11 cellular contexts compared by ENCODE assay signal in genomic region chrX:30910124-30910860, GRCh38. TPM values are rescaled to one million over a fixed set of nuclear protein-coding genes. Genes with fewer than 3 reads are reported as not detected.
DNase-seq lines count a peak whose midpoint lies in the region; ATAC-seq and TF ChIP-seq lines count a peak whose summit lies in the region.
"Had no signal": no experiment of that assay in that cellular context is flagged by ENCODE, and none has a peak within 500 bp of the region (broad histone marks: within the 10 kb centered on the region; RNA-seq: fewer than 3 reads in every experiment).

No MANE protein-coding gene starts in this region.

- no peak overlapping the region for H3K9ac ChIP-seq in HUES6 (ENCODE audit: low read length)

- POLR2A ChIA-PET in activated CD4-positive, alpha-beta memory T cell treated with anti-CD3 and anti-CD28 coated beads, Interleukin-2, amount 10 ng/mL, durations not matched to agents 7 days and 5 days (lab: Charles Lee), result interaction anchor here (1.2 to 1.5 kb wide), 2 partner anchors 10 to 21 kb away, joined by 6 to 10 read pairs; partner anchors contain the start of gene TAB3

- H3K4me3 Mint-ChIP-seq in activated CD4-positive, alpha-beta memory T cell treated with anti-CD3 and anti-CD28 coated beads, Interleukin-2, amount 10 ng/mL, durations not matched to agents 7 days and 5 days, result no peak overlapping the region
- no peak overlapping the region for H3K4me3 Mint-ChIP-seq in mesothelial cell of epicardium

- no peaks in the 10 kb centered on the region for H3K27me3 Mint-ChIP-seq in activated CD4-positive, alpha-beta memory T cell treated with anti-CD3 and anti-CD28 coated beads, Interleukin-2, amount 10 ng/mL, durations not matched to agents 7 days and 5 days
- no peaks in the 10 kb centered on the region for H3K27me3 Mint-ChIP-seq in mesothelial cell of epicardium (ENCODE audit: low read depth)

- peaks cover 14% of the 10 kb centered on the region for H3K4me1 ChIP-seq in HUES6 (ENCODE audit: control insufficient read depth, insufficient read depth, low read length)
- H3K4me1 ChIP-seq: breast epithelium, left lung had no signal

- no peak for ATAC-seq in GM18861 (IDR thresholded peaks at IDR 0.05; ENCODE audit: unreplicated experiment)
- ATAC-seq in GM21576 (IDR thresholded peaks at IDR 0.05; ENCODE audit: unreplicated experiment), result no peak
- no peak for ATAC-seq in GM18858 (IDR thresholded peaks at IDR 0.05; ENCODE audit: unreplicated experiment)
- ATAC-seq: left lung, PC-3 had no signal

- H3K27ac Mint-ChIP-seq in activated CD4-positive, alpha-beta memory T cell treated with anti-CD3 and anti-CD28 coated beads, Interleukin-2, amount 10 ng/mL, durations not matched to agents 7 days and 5 days, result peak overlapping the region; percentile 40
- H3K27ac Mint-ChIP-seq in mesothelial cell of epicardium, result peak overlapping the region; percentile 34

- DNase-seq in CMK (ENCODE audit: low read depth) (peak; percentile 88), mesothelial cell of epicardium (ENCODE audit: low spot score in 2 of 2, unreplicated experiment in 2 of 2) (no peak), pons (ENCODE audit: low spot score) (no peak)
- DNase-seq in activated CD4-positive, alpha-beta memory T cell treated with anti-CD3 and anti-CD28 coated beads, Interleukin-2, amount 10 ng/mL, durations not matched to agents 7 days and 5 days, result peak; percentile 17
- DNase-seq: left lung, PC-3 had no signal

- H3K27me3 ChIP-seq in HUES6 (ENCODE audit: control insufficient read depth, insufficient read depth, low read length), result no peaks in the 10 kb centered on the region; the same call in 1 of the 2 replicates
- H3K27me3 ChIP-seq: left lung had no signal

- no peak for TF ChIP-seq CTCF in mesothelial cell of epicardium (IDR thresholded peaks at IDR 0.05; ENCODE audit: unreplicated experiment)

- no peak overlapping the region for H3K4me3 ChIP-seq in HUES6 (ENCODE audit: low read depth, low read length)
- H3K4me3 ChIP-seq: breast epithelium, left lung had no signal

- H3K36me3 ChIP-seq in HUES6 (ENCODE audit: control insufficient read depth, insufficient read depth, low read length), result no peaks in the 10 kb centered on the region
- H3K36me3 ChIP-seq: breast epithelium, left lung had no signal

- peak overlapping the region; percentile 41; the same call in 1 of the 2 replicates for H3K27ac ChIP-seq in HUES6 (ENCODE audit: low read depth, low read length)
- H3K27ac ChIP-seq: breast epithelium, left lung had no signal

- peaks cover 10% of the 10 kb centered on the region for H3K4me1 Mint-ChIP-seq in activated CD4-positive, alpha-beta memory T cell treated with anti-CD3 and anti-CD28 coated beads, Interleukin-2, amount 10 ng/mL, durations not matched to agents 7 days and 5 days
- H3K4me1 Mint-ChIP-seq in mesothelial cell of epicardium, result peaks cover 19% of the 10 kb centered on the region

- CTCF ChIA-PET in activated CD4-positive, alpha-beta memory T cell treated with anti-CD3 and anti-CD28 coated beads, Interleukin-2, amount 10 ng/mL, durations not matched to agents 7 days and 5 days (lab: Charles Lee), result no interaction called here

- no peaks in the 10 kb centered on the region for H3K36me3 Mint-ChIP-seq in activated CD4-positive, alpha-beta memory T cell treated with anti-CD3 and anti-CD28 coated beads, Interleukin-2, amount 10 ng/mL, durations not matched to agents 7 days and 5 days (ENCODE audit: low read depth)
- H3K36me3 Mint-ChIP-seq in mesothelial cell of epicardium, result no peaks in the 10 kb centered on the region

- peaks cover 6% of the 10 kb centered on the region; the same call in 1 of the 2 replicates for H3K9me3 ChIP-seq in HUES6 (ENCODE audit: control insufficient read depth, insufficient read depth, low read depth, low read length)
- H3K9me3 ChIP-seq: breast epithelium, left lung had no signal

- no peaks in the 10 kb centered on the region for H3K9me3 Mint-ChIP-seq in activated CD4-positive, alpha-beta memory T cell treated with anti-CD3 and anti-CD28 coated beads, Interleukin-2, amount 10 ng/mL, durations not matched to agents 7 days and 5 days
- peaks cover 38% of the 10 kb centered on the region for H3K9me3 Mint-ChIP-seq in mesothelial cell of epicardium

RNA-seq across cellular contexts. Expression of gene TAB3, which starts 21.2 kb away (rescaled TPM):
- total RNA-seq in activated CD4-positive, alpha-beta memory T cell treated with anti-CD3 and anti-CD28 coated beads, Interleukin-2, amount 10 ng/mL, durations not matched to agents 7 days and 5 days, result 10 to 100 TPM; 20.8 to 21.6 TPM
- total RNA-seq in mesothelial cell of epicardium, result 28.3 to 28.9 TPM (median 28.7 TPM) in 3 replicates

Comparison
In these comparisons a context has a peak if more than half of its experiments do, and no peak if none do; other contexts are left out.
1. DNase-seq: peak in CMK (single experiment) and activated CD4-positive, alpha-beta memory T cell treated with anti-CD3 and anti-CD28 coated beads, Interleukin-2, amount 10 ng/mL, durations not matched to agents 7 days and 5 days (single experiment); none in mesothelial cell of epicardium (0 of 2) and pons (single experiment).